8 cellular contexts compared by ENCODE assay signal in genomic region chr5:79514391-79515105, GRCh38. TPM values are rescaled to one million over a fixed set of nuclear protein-coding genes. Genes with fewer than 3 reads are reported as not detected.
DNase-seq lines count a peak whose midpoint lies in the region; ATAC-seq, FAIRE-seq and TF ChIP-seq lines count a peak whose summit lies in the region.

No MANE protein-coding gene starts in this region.

- peak overlapping the region; percentile 87 for H3K4me3 ChIP-seq in HUES64 (ENCODE audit: low read length)
- peak overlapping the region; percentile 78 for H3K4me3 ChIP-seq in OCI-LY3 (ENCODE audit: low read length)
- H3K4me3 ChIP-seq in epithelial cell of esophagus (ENCODE audit: low read length), result peak overlapping the region; percentile 84
- peak overlapping the region; percentile 61 for H3K4me3 ChIP-seq in mononuclear cell (ENCODE audit: low read length)

- H3K4me2 ChIP-seq in OCI-LY3 (ENCODE audit: low read length), result peak overlapping the region; percentile 86

- DNase-seq in D721Med (ENCODE audit: insufficient read length, low spot score) (peak; percentile 67), activated T-cell treated with anti-CD3 and anti-CD28 coated beads for 4 hours (peak; percentile 91), epithelial cell of esophagus (ENCODE audit: low read depth) (peak; percentile 96)
- peak; percentile 75 to 77 for DNase-seq in stimulated activated CD8-positive, alpha-beta memory T cell treated with anti-CD3 and anti-CD28 coated beads, Interleukin-4, amount 100 ng/mL, for 1 hour (ENCODE audit: low read depth in 2 of 2, low spot score in 1 of 2)

- H3K27ac ChIP-seq in HUES64 (ENCODE audit: low read depth, low read length), result peak overlapping the region; percentile 97
- H3K27ac ChIP-seq in OCI-LY3 (ENCODE audit: low read length), result peak overlapping the region; percentile 73

- 4% methylated on average over 38 of the region's 38 CpGs for WGBS in HUES64

- H3K27me3 ChIP-seq in HUES64 (ENCODE audit: insufficient read depth, low read length) (no peaks in the 10 kb centered on the region), OCI-LY3 (ENCODE audit: low read depth, low read length) (no peaks in the 10 kb centered on the region), mononuclear cell (ENCODE audit: insufficient read depth, low read length) (peaks cover 41% of the 10 kb centered on the region)

- H3K4me1 ChIP-seq in HUES64 (ENCODE audit: insufficient read depth, low read length) (peaks cover 31% of the 10 kb centered on the region), OCI-LY3 (ENCODE audit: low read length) (peaks cover 28% of the 10 kb centered on the region), mononuclear cell (ENCODE audit: insufficient read depth, low read length) (peaks cover 20% of the 10 kb centered on the region)

- peak; percentile 84 for ATAC-seq in GM21515 (IDR thresholded peaks at IDR 0.05; ENCODE audit: unreplicated experiment)

- H4K20me1 ChIP-seq in OCI-LY3 (ENCODE audit: insufficient read depth, low read length), result no peaks in the 10 kb centered on the region

- peaks cover 34% of the 10 kb centered on the region for H3K79me2 ChIP-seq in OCI-LY3 (ENCODE audit: low read length)

- H3K9ac ChIP-seq in HUES64 (ENCODE audit: low read depth, low read length) (peak overlapping the region; percentile 93), OCI-LY3 (ENCODE audit: low read length) (peak overlapping the region; percentile 73)

- no peak for TF ChIP-seq CTCF in D721Med (IDR thresholded peaks at IDR 0.05; ENCODE audit: insufficient read depth, missing control alignments)
- no peak for TF ChIP-seq CTCF in OCI-LY3 (IDR thresholded peaks at IDR 0.05; ENCODE audit: low read depth, low read length)
- TF ChIP-seq CTCF in epithelial cell of esophagus (IDR thresholded peaks at IDR 0.05; ENCODE audit: insufficient read depth, low read depth, low read length, missing control alignments), result no peak

- H3K36me3 ChIP-seq in HUES64 (ENCODE audit: insufficient read depth, low read length) (no peaks in the 10 kb centered on the region), OCI-LY3 (replicated peaks; ENCODE audit: low read depth, low read length) (no peaks in the 10 kb centered on the region)

- H3K9me3 ChIP-seq in HUES64 (ENCODE audit: insufficient read depth, low read depth, low read length) (no peaks in the 10 kb centered on the region), OCI-LY3 (ENCODE audit: insufficient read depth, low read length) (no peaks in the 10 kb centered on the region), mononuclear cell (ENCODE audit: low read depth, low read length) (no peaks in the 10 kb centered on the region)

- peak overlapping the region; percentile 77 for H2AFZ ChIP-seq in OCI-LY3 (ENCODE audit: low read depth, low read length)

- peak; percentile 44 for FAIRE-seq in D721Med (lab: Jason Lieb, UNC)

RNA-seq across cellular contexts. Expression of gene HOMER1, which starts 0.6 kb away (rescaled TPM):
- polyA plus RNA-seq in HUES64 (2013, experiment 1 of 2), result 33.1 TPM
- 33.5 TPM for polyA plus RNA-seq in HUES64 (2013, experiment 2 of 2)
- 9.7 TPM for total RNA-seq in mononuclear cell

Comparison
In these comparisons a context has a peak if more than half of its experiments do, and no peak if none do; other contexts are left out.
1. Peak in every context shown above with its lines: DNase-seq, ATAC-seq, H3K4me3 ChIP-seq and H3K27ac ChIP-seq.